ENCODE assay signal across 2 cellular contexts in genomic region chr11:58639103-58639502, GRCh38.
TF ChIP-seq lines count a peak whose summit lies in the region.

No MANE protein-coding gene starts in this region.

TF ChIP-seq in HepG2, 621 proteins besides CTCF, POLR2A, EP300 and RAD21:
- TF ChIP-seq ZNF670 (CRISPR knock-in tag; IDR thresholded peaks at IDR 0.05; ENCODE audit: borderline replicate concordance) (no peak), REST (IDR thresholded peaks at IDR 0.05; ENCODE audit: borderline replicate concordance in 1 of 2, low read depth in 1 of 2, low read length in 2 of 2) (peak; percentile 0 to 71; a peak in 2 of 4 replicates), KMT2B (CRISPR knock-in tag; IDR thresholded peaks at IDR 0.05) (no peak), ETV6 (CRISPR knock-in tag; conservative IDR thresholded peaks at IDR 0.05) (no peak), PTBP1 (IDR thresholded peaks at IDR 0.05; ENCODE audit: low read depth, low read length, poor library complexity, severe bottlenecking) (no peak), ZNF510 (CRISPR knock-in tag; IDR thresholded peaks at IDR 0.05; ENCODE audit: low read depth) (no peak), ZFP41 (CRISPR knock-in tag; IDR thresholded peaks at IDR 0.05; ENCODE audit: borderline replicate concordance) (no peak), ZNF703 (CRISPR knock-in tag; IDR thresholded peaks at IDR 0.05; ENCODE audit: borderline replicate concordance) (no peak)
TF ChIP-seq in HepG2: peak in this region for 1.

TF ChIP-seq in SK-N-SH, 30 proteins besides CTCF, POLR2A, EP300 and RAD21:
- TF ChIP-seq RXRA (IDR thresholded peaks at IDR 0.05; ENCODE audit: borderline replicate concordance, low read depth) = no peak
- TF ChIP-seq REST (IDR thresholded peaks at IDR 0.05; ENCODE audit: low read depth, low read length) = peak; percentile 89
